ENCODE assay signal across 8 cellular contexts in genomic region chr1:38990746-38991637, GRCh38. TPM values are rescaled to one million over a fixed set of nuclear protein-coding genes. Genes with fewer than 3 reads are reported as not detected.
DNase-seq lines count a peak whose midpoint lies in the region; ATAC-seq and TF ChIP-seq lines count a peak whose summit lies in the region.

TSS of gene AKIRIN1 (plus strand) at chr1:38991276. CDS start at chr1:38991381, 105 bp downstream.

- H3K9me3 ChIP-seq in spleen = no peaks in the 10 kb centered on the region

- peaks cover 0 to 31% (median 5%) of the 10 kb centered on the region in 6 donors for H3K36me3 ChIP-seq in spleen

- peak within 1 kb of the TSS; percentile 99 for H3K4me3 ChIP-seq in AG09309 (ENCODE audit: control insufficient read depth, low read depth, low read length)
- peak within 1 kb of the TSS; percentile 78 to 98 (median 96) for H3K4me3 ChIP-seq in spleen

- intact Hi-C loops in spleen (cut with DNase I; ENCODE audit: low total_unique reads) = loop anchor here (10.0 kb wide), 1 partner anchor 116 kb away; the partner anchor contains the start of gene MYCBP

- WGBS in spleen, 5 donors = 0 to 1% (median 1%) methylated on average over 50 to 76 of the region's 76 CpGs

- DNase-seq in AG09309 (ENCODE audit: low read depth) (peak; percentile 90), NCI-H345 (lab: John Stamatoyannopoulos, UW) (peak; percentile 97), inferior parietal cortex (ENCODE audit: extremely low spot score) (peak; percentile 97), spleen (peak; percentile 100)
- DNase-seq in activated CD4-positive, CD25-positive, alpha-beta regulatory T cell treated with anti-CD3 and anti-CD28 coated beads, Interleukin-2, amount 50 U/mL, for 16 hours (ENCODE audit: low read depth, low spot score) = peak; percentile 87
- DNase-seq in central memory CD4-positive, alpha-beta T cell = peak; percentile 86

- peaks cover 16 to 54% (median 45%) of the 10 kb centered on the region in 6 donors for H3K4me1 ChIP-seq in spleen

- peak within 1 kb of the TSS; percentile 92 to 98 (median 94) for H3K27ac ChIP-seq in spleen

- ATAC-seq in GM19025 (IDR thresholded peaks at IDR 0.05; ENCODE audit: low read depth, unreplicated experiment) (peak; percentile 96), HG03280 (IDR thresholded peaks at IDR 0.05; ENCODE audit: unreplicated experiment) (peak; percentile 95)

- no peaks in the 10 kb centered on the region for H3K27me3 ChIP-seq in spleen (replicated peaks in 1 of 7)

- TF ChIP-seq CTCF in AG09309 (IDR thresholded peaks at IDR 0.05; ENCODE audit: control insufficient read depth, insufficient read depth, low read depth, low read length, missing control alignments) = no peak
- TF ChIP-seq CTCF in spleen (IDR thresholded peaks at IDR 0.05 in 8 of 11, conservative IDR thresholded peaks at IDR 0.05 in 3 of 11) = peak in 6 of 11 experiments; percentile 27 to 62 (median 42)

- peak; percentile 86 to 91 (median 90) for TF ChIP-seq POLR2A in spleen (IDR thresholded peaks at IDR 0.05)

RNA-seq across cellular contexts. Expression of gene AKIRIN1, which starts in this region (rescaled TPM):
- 10 to 100 TPM; 40.0 to 57.2 (median 45.6) TPM for total RNA-seq in spleen
- polyA plus RNA-seq in spleen = 10 to 100 TPM; 16.2 to 29.8 (median 21.7) TPM

Comparison
In these comparisons a context has a peak if more than half of its experiments do, and no peak if none do; other contexts are left out.
1. Peak in every context shown above with its lines: DNase-seq, ATAC-seq, H3K4me3 ChIP-seq and H3K27ac ChIP-seq.